Comparison of ENCODE assay signal across 8 cellular contexts in the genomic region with DNA sequence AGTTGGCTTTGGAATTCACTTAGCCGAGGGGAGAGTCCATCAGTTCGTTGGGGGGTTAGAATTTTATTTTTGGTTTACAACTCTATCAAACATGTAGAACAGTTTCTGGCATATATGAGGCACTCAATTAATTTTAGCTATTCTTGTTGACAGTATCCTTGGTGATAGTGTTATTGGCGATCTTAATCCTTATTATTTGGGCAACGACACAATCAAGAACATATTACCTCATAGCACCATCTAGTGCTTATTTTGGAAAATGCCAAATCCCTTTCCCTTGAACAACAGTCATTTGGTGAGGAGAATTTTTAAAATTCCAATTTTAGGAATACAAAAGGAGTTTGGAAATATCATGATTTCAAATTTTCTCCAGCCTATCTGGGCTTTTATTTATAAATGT. TPM values are rescaled to one million over a fixed set of nuclear protein-coding genes. Genes with fewer than 3 reads are reported as not detected.
DNase-seq lines count a peak whose midpoint lies in the region; ATAC-seq, FAIRE-seq and TF ChIP-seq lines count a peak whose summit lies in the region.

No MANE protein-coding gene starts in this region.

- no peaks in the 10 kb centered on the region for H3K9me1 ChIP-seq in endothelial cell of umbilical vein (replicated peaks; ENCODE audit: control insufficient read depth, extremely low read depth, insufficient read depth, low read length)

- CTCF ChIA-PET in endothelial cell of umbilical vein (lab: Charles Lee), result interaction anchor here (1.0 to 4.4 kb wide), 2 partner anchors 98 to 100 kb away, joined by 3 to 16 read pairs; no protein-coding TSS in a partner anchor

- no peaks in the 10 kb centered on the region for H3K9me3 ChIP-seq in endothelial cell of umbilical vein (replicated peaks; ENCODE audit: control insufficient read depth, insufficient read depth, low read length)

- no peak overlapping the region for H2AFZ ChIP-seq in endothelial cell of umbilical vein (ENCODE audit: low read depth, low read length)

- TF ChIP-seq CTCF in endothelial cell of umbilical vein (IDR thresholded peaks at IDR 0.05; ENCODE audit: extremely low read depth in 1 of 2, insufficient read depth in 1 of 2, low read depth in 1 of 2, low read length in 2 of 2), result no peak
- TF ChIP-seq CTCF in retinal pigment epithelial cell (conservative IDR thresholded peaks at IDR 0.05; ENCODE audit: low read depth, low read length), result peak; percentile 40

- H4K20me1 ChIP-seq in endothelial cell of umbilical vein (replicated peaks; ENCODE audit: control insufficient read depth, extremely low read depth, insufficient read depth, low read length), result no peaks in the 10 kb centered on the region

- no peak overlapping the region for H3K9ac ChIP-seq in endothelial cell of umbilical vein (replicated peaks; ENCODE audit: extremely low read depth, insufficient read depth, low read length)

- H3K27me3 ChIP-seq in endothelial cell of umbilical vein (ENCODE audit: control insufficient read depth in 2 of 2, insufficient read depth in 2 of 2, low read length in 2 of 2), result peaks cover 0 to 2% of the 10 kb centered on the region in 2 experiments

- dilution Hi-C loops in endothelial cell of umbilical vein (cut with MboI; ENCODE audit: extremely low pct_ligation_motif_present, low sequenced_read_pairs), result no loop called here

- no peaks in the 10 kb centered on the region for H3K79me2 ChIP-seq in endothelial cell of umbilical vein (ENCODE audit: control insufficient read depth, insufficient read depth, low read length)

- no peak overlapping the region for H3K4me2 ChIP-seq in endothelial cell of umbilical vein (ENCODE audit: insufficient read depth, low read length)

- BruUV-seq in endothelial cell of umbilical vein (replicated peaks; lab: Mats Ljungman, UMichigan), result no TSS peak

- DNase-seq in NCI-H1436 (lab: John Stamatoyannopoulos, UW), result peak; percentile 14
- no peak for DNase-seq in NCI-H1436 treated with DMSO at 0.1 percent for 48 hours (lab: John Stamatoyannopoulos, UW)
- DNase-seq in NCI-H2081 treated with DMSO at 0.1 percent for 48 hours (lab: John Stamatoyannopoulos, UW), result peak; percentile 29
- peak; percentile 4 for DNase-seq in endothelial cell of umbilical vein (ENCODE audit: low read depth, low spot score)
- DNase-seq in retinal pigment epithelial cell (ENCODE audit: low read depth), result no peak
- DNase-seq in T-helper 9 cell, result no peak
- DNase-seq in EL, result no peak

- no peaks in the 10 kb centered on the region for H3K4me1 ChIP-seq in endothelial cell of umbilical vein (ENCODE audit: control insufficient read depth, extremely low read depth, insufficient read depth, low read length)

- no peak for FAIRE-seq in endothelial cell of umbilical vein (lab: Jason Lieb, UNC)

- no peak for TF ChIP-seq POLR2A in endothelial cell of umbilical vein (IDR thresholded peaks at IDR 0.05; ENCODE audit: low read depth, low read length)

- ATAC-seq in HG03039 (IDR thresholded peaks at IDR 0.05; ENCODE audit: unreplicated experiment), result no peak

- intact Hi-C loops in endothelial cell of umbilical vein (cut with micrococcal nuclease), result loop anchor here (1.0 kb wide), 3 partner anchors 73 to 371 kb away; no protein-coding TSS in a partner anchor

- POLR2A ChIA-PET in endothelial cell of umbilical vein (lab: Charles Lee), result no interaction called here

- H3K4me3 ChIP-seq in endothelial cell of umbilical vein (replicated peaks in 1 of 3; ENCODE audit: insufficient read depth in 1 of 3, low read depth in 1 of 3, low read length in 3 of 3) (no peak overlapping the region), retinal pigment epithelial cell (ENCODE audit: low read length) (no peak overlapping the region)

- H3K27ac ChIP-seq in endothelial cell of umbilical vein (ENCODE audit: insufficient read depth, low read depth, low read length), result no peak overlapping the region

- H3K36me3 ChIP-seq in endothelial cell of umbilical vein (ENCODE audit: control insufficient read depth in 2 of 2, extremely low read depth in 1 of 2, insufficient read depth in 2 of 2, low read length in 2 of 2), result no peaks in the 10 kb centered on the region

TF ChIP-seq in endothelial cell of umbilical vein, 7 proteins besides CTCF, POLR2A, EP300 and RAD21:
- TF ChIP-seq, protein P1, sequence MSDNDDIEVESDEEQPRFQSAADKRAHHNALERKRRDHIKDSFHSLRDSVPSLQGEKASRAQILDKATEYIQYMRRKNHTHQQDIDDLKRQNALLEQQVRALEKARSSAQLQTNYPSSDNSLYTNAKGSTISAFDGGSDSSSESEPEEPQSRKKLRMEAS (IDR thresholded peaks at IDR 0.05; ENCODE audit: insufficient read depth, insufficient read length), result no peak
- TF ChIP-seq GATA2 (IDR thresholded peaks at IDR 0.05; ENCODE audit: insufficient read depth, insufficient read length, low read depth, low read length) (no peak), MYC (IDR thresholded peaks at IDR 0.05; ENCODE audit: low read depth, low read length) (no peak), FOS (IDR thresholded peaks at IDR 0.05; ENCODE audit: borderline replicate concordance, insufficient read depth, low read length) (no peak), POLR2AphosphoS5 (IDR thresholded peaks at IDR 0.05; ENCODE audit: insufficient read depth, low read depth, low read length) (no peak), EZH2 (IDR thresholded peaks at IDR 0.05; ENCODE audit: borderline replicate concordance, low read depth, low read length, severe bottlenecking) (no peak), JUN (IDR thresholded peaks at IDR 0.05; ENCODE audit: borderline replicate concordance, insufficient read depth, insufficient read length, low read depth) (no peak)

RNA-seq across cellular contexts. Expression of gene PGRMC1, which starts 17.9 kb away (rescaled TPM):
- total RNA-seq in endothelial cell of umbilical vein, result 59.2 and 61.8 TPM in 2 replicates
- polyA plus RNA-seq in endothelial cell of umbilical vein, result 37.4 and 43.7 TPM in 2 replicates
- 39.0 and 45.1 TPM in 2 replicates for polyA plus RNA-seq in endothelial cell of umbilical vein (2011; cell fraction: cytosol; rRNA removed)
- 16.9 and 22.1 TPM in 2 replicates for polyA plus RNA-seq in endothelial cell of umbilical vein (2011; cell fraction: nucleus; rRNA removed)
- polyA plus RNA-seq in endothelial cell of umbilical vein (2012), result 49.0 and 57.0 TPM in 2 replicates
- polyA minus RNA-seq in endothelial cell of umbilical vein, result 29.5 and 34.8 TPM in 2 replicates
- 53.8 TPM for polyA minus RNA-seq in endothelial cell of umbilical vein (2011; cell fraction: cytosol; rRNA and poly(A)+ RNA removed)
- 7.5 and 9.1 TPM in 2 replicates for polyA minus RNA-seq in endothelial cell of umbilical vein (2011; cell fraction: nucleus; rRNA and poly(A)+ RNA removed)

Comparison
In these comparisons a context has a peak if more than half of its experiments do, and no peak if none do; other contexts are left out.
1. DNase-seq: peak in NCI-H1436 (single experiment), NCI-H2081 treated with DMSO at 0.1 percent for 48 hours (single experiment) and endothelial cell of umbilical vein (single experiment); none in NCI-H1436 treated with DMSO at 0.1 percent for 48 hours (single experiment), retinal pigment epithelial cell (single experiment), T-helper 9 cell (single experiment) and EL (single experiment).